ENCODE assay signal across 1 cellular context in genomic region chr1:12465126-12465525, GRCh38.
TF ChIP-seq lines count a peak whose summit lies in the region.

No MANE protein-coding gene starts in this region.

TF ChIP-seq in WTC11, 78 proteins besides CTCF, POLR2A, EP300 and RAD21 (continued from another document):
- no peak for TF ChIP-seq ARID4B (CRISPR knock-in tag; IDR thresholded peaks at IDR 0.05; ENCODE audit: borderline replicate concordance)
TF ChIP-seq in WTC11: peak in this region for 0.
